Comparison of ENCODE assay signal across 14 cellular contexts in genomic region chr6:3421763-3422456, GRCh38. TPM values are rescaled to one million over a fixed set of nuclear protein-coding genes. Genes with fewer than 3 reads are reported as not detected.
DNase-seq lines count a peak whose midpoint lies in the region; ATAC-seq, FAIRE-seq and TF ChIP-seq lines count a peak whose summit lies in the region.
"Had no signal": no experiment of that assay in that cellular context is flagged by ENCODE, and none has a peak within 500 bp of the region (broad histone marks: within the 10 kb centered on the region; RNA-seq: fewer than 3 reads in every experiment).

No MANE protein-coding gene starts in this region.

- no peak overlapping the region for H3K14ac ChIP-seq in H9 (ENCODE audit: insufficient read depth, low read length)

- H3K27ac Mint-ChIP-seq in H9: peak overlapping the region in 2 of 3 experiments; percentile 29 to 30; a peak in 4 of 7 replicates
- peak overlapping the region; percentile 6 for H3K27ac Mint-ChIP-seq in astrocyte (ENCODE audit: unreplicated experiment)
- no peak overlapping the region for H3K27ac Mint-ChIP-seq in natural killer cell treated with Interleukin-12 subunit alpha and Interleukin-12 subunit beta and Interleukin-15 and Interleukin-18, amount 100 ng/mL, for 72 hours
- H3K27ac Mint-ChIP-seq: naive B cell had no signal

- H2BK12ac ChIP-seq in H9 (ENCODE audit: insufficient read length, low read depth, low read length): no peak overlapping the region

- H2AFZ ChIP-seq in H9 (ENCODE audit: low read length): no peak overlapping the region
- peak overlapping the region; percentile 31 for H2AFZ ChIP-seq in astrocyte (ENCODE audit: low read depth, low read length)

- H3K4me1 Mint-ChIP-seq in H9 (peaks cover 77 to 80% of the 10 kb centered on the region in 2 experiments), astrocyte (ENCODE audit: low read depth, unreplicated experiment) (peaks cover 25% of the 10 kb centered on the region)
- H3K4me1 Mint-ChIP-seq in natural killer cell treated with Interleukin-12 subunit alpha and Interleukin-12 subunit beta and Interleukin-15 and Interleukin-18, amount 100 ng/mL, for 72 hours (ENCODE audit: low read depth in 2 of 2): no peaks in the 10 kb centered on the region
- H3K4me1 Mint-ChIP-seq: central memory CD8-positive, alpha-beta T cell; naive B cell had no signal

- H3K36me3 Mint-ChIP-seq in H9 (ENCODE audit: insufficient read depth in 1 of 3, low read depth in 3 of 3) (peaks cover 0 to 4% (median 0%) of the 10 kb centered on the region in 3 experiments; a peak in 1 of 7 replicates), astrocyte (ENCODE audit: low read depth, unreplicated experiment) (no peaks in the 10 kb centered on the region)
- no peaks in the 10 kb centered on the region for H3K36me3 Mint-ChIP-seq in natural killer cell treated with Interleukin-12 subunit alpha and Interleukin-12 subunit beta and Interleukin-15 and Interleukin-18, amount 100 ng/mL, for 72 hours
- H3K36me3 Mint-ChIP-seq: naive B cell had no signal

- no peak overlapping the region for H2AK5ac ChIP-seq in H9 (ENCODE audit: insufficient read length, low read length)

- H3K79me2 ChIP-seq in H9 (ENCODE audit: insufficient read depth, low read length) (peaks cover 9% of the 10 kb centered on the region; the same call in 1 of the 2 replicates), astrocyte (ENCODE audit: insufficient read depth, low read length) (no peaks in the 10 kb centered on the region)

- H3K4me3 ChIP-seq in astrocyte (ENCODE audit: insufficient read depth, low read depth, low read length) (no peak overlapping the region), fibroblast of the aortic adventitia (ENCODE audit: low read depth, low read length) (no peak overlapping the region)
- H3K4me3 ChIP-seq: thyroid gland had no signal

- H3K9ac ChIP-seq in H9 (ENCODE audit: extremely low read depth, insufficient read length, low read length) (peak overlapping the region; percentile 7), astrocyte (ENCODE audit: low read length) (peak overlapping the region; percentile 60)

- H3K27me3 Mint-ChIP-seq in H9 (ENCODE audit: low read depth) (no peaks in the 10 kb centered on the region; the same call in 1 of the 2 replicates), astrocyte (ENCODE audit: low read depth, unreplicated experiment) (peaks cover 5% of the 10 kb centered on the region)
- peaks cover 19 to 42% of the 10 kb centered on the region in 2 donors for H3K27me3 Mint-ChIP-seq in natural killer cell treated with Interleukin-12 subunit alpha and Interleukin-12 subunit beta and Interleukin-15 and Interleukin-18, amount 100 ng/mL, for 72 hours

- no peak overlapping the region for H4K8ac ChIP-seq in H9 (replicated peaks; ENCODE audit: insufficient read length, low read depth, low read length)

- H3K9me3 Mint-ChIP-seq in H9 (no peaks in the 10 kb centered on the region; a peak in 1 of 5 replicates), astrocyte (ENCODE audit: unreplicated experiment) (no peaks in the 10 kb centered on the region)
- H3K9me3 Mint-ChIP-seq in natural killer cell treated with Interleukin-12 subunit alpha and Interleukin-12 subunit beta and Interleukin-15 and Interleukin-18, amount 100 ng/mL, for 72 hours: no peaks in the 10 kb centered on the region
- H3K9me3 Mint-ChIP-seq: central memory CD8-positive, alpha-beta T cell; naive B cell had no signal

- no peaks in the 10 kb centered on the region for H3K36me3 ChIP-seq in astrocyte (ENCODE audit: insufficient read depth, low read length)
- H3K36me3 ChIP-seq: thyroid gland had no signal

- H2BK20ac ChIP-seq in H9 (ENCODE audit: low read depth, low read length, poor library complexity, severe bottlenecking): no peak overlapping the region

- no peaks in the 10 kb centered on the region for H3K79me1 ChIP-seq in H9 (ENCODE audit: insufficient read depth, low read depth, low read length, poor library complexity, severe bottlenecking)

- H2BK5ac ChIP-seq in H9 (ENCODE audit: insufficient read length, low read length): no peak overlapping the region

- H4K5ac ChIP-seq in H9 (ENCODE audit: insufficient read length, low read depth, low read length): no peak overlapping the region

- no CpG with 5 or more reads among the region's 13 CpGs for whole genome bisulfite sequencing in H9 (ENCODE audit: extremely low coverage, insufficient read length, low lambda C conversion rate)

- no peaks in the 10 kb centered on the region for H3K23me2 ChIP-seq in H9 (ENCODE audit: insufficient read length, low read depth, low read length, poor library complexity, severe bottlenecking)

- H3K4me2 ChIP-seq in H9 (ENCODE audit: insufficient read depth, insufficient read length, low read length) (no peak overlapping the region), astrocyte (ENCODE audit: low read length) (peak overlapping the region; percentile 63)

- no peak for ATAC-seq in HG03342 (IDR thresholded peaks at IDR 0.05; ENCODE audit: unreplicated experiment)
- no peak for ATAC-seq in natural killer cell treated with Interleukin-12 subunit alpha and Interleukin-12 subunit beta and Interleukin-15 and Interleukin-18, amount 100 ng/mL, for 72 hours

- no peak overlapping the region for H3K4me3 Mint-ChIP-seq in H9
- H3K4me3 Mint-ChIP-seq in astrocyte (ENCODE audit: unreplicated experiment): no peak overlapping the region
- H3K4me3 Mint-ChIP-seq in natural killer cell treated with Interleukin-12 subunit alpha and Interleukin-12 subunit beta and Interleukin-15 and Interleukin-18, amount 100 ng/mL, for 72 hours: no peak overlapping the region
- H3K4me3 Mint-ChIP-seq: central memory CD8-positive, alpha-beta T cell; naive B cell had no signal

- H3K4me1 ChIP-seq in H9 (ENCODE audit: insufficient read depth, low read length): peaks cover 31% of the 10 kb centered on the region; the same call in 1 of the 2 replicates
- peaks cover 47% of the 10 kb centered on the region for H3K4me1 ChIP-seq in astrocyte (ENCODE audit: insufficient read depth, low read length)

- no peak overlapping the region for H3K23ac ChIP-seq in H9 (ENCODE audit: insufficient read length, low read depth, low read length)

- FAIRE-seq in astrocyte (lab: Jason Lieb, UNC): no peak
- FAIRE-seq: D721Med had no signal

- no peak overlapping the region for H2BK15ac ChIP-seq in H9 (ENCODE audit: low read depth, low read length)

- no peak for TF ChIP-seq CTCF in H9 (conservative IDR thresholded peaks at IDR 0.05)
- TF ChIP-seq CTCF in astrocyte (IDR thresholded peaks at IDR 0.05; ENCODE audit: insufficient read depth, low read depth, low read length): no peak
- TF ChIP-seq CTCF in fibroblast of the aortic adventitia (IDR thresholded peaks at IDR 0.05; ENCODE audit: insufficient read depth, low read length): no peak

- H3K56ac ChIP-seq in H9 (ENCODE audit: insufficient read length, low read depth, low read length): no peak overlapping the region

- H4K20me1 ChIP-seq in H9 (ENCODE audit: control insufficient read depth, insufficient read depth, insufficient read length) (no peaks in the 10 kb centered on the region), astrocyte (ENCODE audit: insufficient read depth, low read length) (no peaks in the 10 kb centered on the region)

- no peak overlapping the region for H4K91ac ChIP-seq in H9 (ENCODE audit: insufficient read length, low read depth, low read length)

- no peak overlapping the region for H3T11ph ChIP-seq in H9 (ENCODE audit: low read length)

- no peak overlapping the region for H3K18ac ChIP-seq in H9 (ENCODE audit: insufficient read length, low read depth, low read length)

- H2BK120ac ChIP-seq in H9 (ENCODE audit: low read depth, low read length, poor library complexity, severe bottlenecking): no peak overlapping the region

- H3K27me3 ChIP-seq in H9 (ENCODE audit: insufficient read depth, low read length): no peaks in the 10 kb centered on the region
- no peaks in the 10 kb centered on the region for H3K27me3 ChIP-seq in astrocyte (ENCODE audit: insufficient read depth, low read length)
- H3K27me3 ChIP-seq: thyroid gland had no signal

- no peak for DNase-seq in H9
- DNase-seq in astrocyte (ENCODE audit: low read depth): peak; percentile 80
- DNase-seq in fibroblast of the aortic adventitia (ENCODE audit: low read depth): peak; percentile 87
- DNase-seq in retina: peak; percentile 44
- no peak for DNase-seq in NCI-H1694 (lab: John Stamatoyannopoulos, UW)
- DNase-seq in natural killer cell treated with Interleukin-12 subunit alpha and Interleukin-12 subunit beta and Interleukin-15 and Interleukin-18, amount 100 ng/mL, for 72 hours (ENCODE audit: low spot score): no peak
- no peak for DNase-seq in SIG-M5 (lab: John Stamatoyannopoulos, UW)
- DNase-seq: naive B cell, NCI-H774, T-helper 2 cell, thyroid gland had no signal

- no peak overlapping the region for H3K4ac ChIP-seq in H9 (ENCODE audit: low read depth, low read length)

- H3K9me3 ChIP-seq in H9 (ENCODE audit: control insufficient read depth, low read depth, low read length) (no peaks in the 10 kb centered on the region), astrocyte (ENCODE audit: insufficient read depth, low read depth, low read length) (no peaks in the 10 kb centered on the region)
- H3K9me3 ChIP-seq: thyroid gland had no signal

- H3K27ac ChIP-seq in H9 (ENCODE audit: insufficient read length, low read depth, low read length): peak overlapping the region; percentile 27
- H3K27ac ChIP-seq in astrocyte (ENCODE audit: low read depth, low read length): peak overlapping the region; percentile 63
- H3K27ac ChIP-seq: thyroid gland had no signal

RNA-seq across cellular contexts. Expression of gene SLC22A23, which starts 34.9 kb away (rescaled TPM):
- total RNA-seq in H9 (2021): 6.1 and 6.8 TPM in 2 replicates
- total RNA-seq in astrocyte: 3.7 and 5.7 TPM in 2 replicates
- total RNA-seq in fibroblast of the aortic adventitia (ENCODE audit: low replicate concordance): 7.8 and 9.0 TPM in 2 replicates
- total RNA-seq in natural killer cell treated with Interleukin-12 subunit alpha and Interleukin-12 subunit beta and Interleukin-15 and Interleukin-18, amount 100 ng/mL, for 72 hours: under 1 TPM; 0.11 to 0.14 TPM

Comparison
In these comparisons a context has a peak if more than half of its experiments do, and no peak if none do; other contexts are left out.
1. DNase-seq: peak in astrocyte (single experiment), fibroblast of the aortic adventitia (single experiment) and retina (single experiment); none in H9 (single experiment), NCI-H1694 (single experiment), natural killer cell treated with Interleukin-12 subunit alpha and Interleukin-12 subunit beta and Interleukin-15 and Interleukin-18, amount 100 ng/mL, for 72 hours (single experiment) and SIG-M5 (single experiment).
2. H3K27ac Mint-ChIP-seq: peak in H9 (2 of 3) and astrocyte (single experiment); none in natural killer cell treated with Interleukin-12 subunit alpha and Interleukin-12 subunit beta and Interleukin-15 and Interleukin-18, amount 100 ng/mL, for 72 hours (0 of 2).